Comparison of ENCODE assay signal across 24 cellular contexts in genomic region chrX:267771-268261, GRCh38. TPM values are rescaled to one million over a fixed set of nuclear protein-coding genes. Genes with fewer than 3 reads are reported as not detected.
DNase-seq lines count a peak whose midpoint lies in the region; ATAC-seq, FAIRE-seq and TF ChIP-seq lines count a peak whose summit lies in the region.
"Had no signal": no experiment of that assay in that cellular context is flagged by ENCODE, and none has a peak within 500 bp of the region (broad histone marks: within the 10 kb centered on the region; RNA-seq: fewer than 3 reads in every experiment).

No MANE protein-coding gene starts in this region.

- DNase-seq in stimulated activated naive CD8-positive, alpha-beta T cell treated with anti-CD3 and anti-CD28 coated beads, Interleukin-15, amount 100 ng/mL, for 72 hours, result peak in 1 of 2 donors; percentile 7
- no peak for DNase-seq in stimulated activated naive CD8-positive, alpha-beta T cell treated with anti-CD3 and anti-CD28 coated beads, Interleukin-15, Interleukin-2, amounts not matched to agents 100 U/mL and 50 U/mL, for 24 hours
- DNase-seq in H1 (ENCODE audit: low read depth in 1 of 2, low spot score in 2 of 2) (no peak), neuronal stem cell (ENCODE audit: low spot score) (no peak), aorta (peak; percentile 39 to 55), thyroid gland (no peak), smooth muscle cell (lab: John Stamatoyannopoulos, UW; ENCODE audit: unreplicated experiment) (no peak)
- DNase-seq in stimulated activated naive B cell treated with anti-CD40 and anti-IgM and Interleukin-4, amounts not matched to agents 10 μg/mL and 1 μg/mL and 100 μg/mL, for 72 hours, result no peak
- DNase-seq: amygdala, COR-L47, NCI-H1092, NCI-H2081, NCI-H510A, right cardiac atrium, SHP77, T-helper 1 cell had no signal

- H2BK15ac ChIP-seq in H1 (ENCODE audit: low read length), result 0 out of 2 replicates have a peak overlapping the region, but pooled peaks have one; percentile 46
- peak overlapping the region; percentile 58 for H2BK15ac ChIP-seq in neuronal stem cell (ENCODE audit: low read length)

- no peak for FAIRE-seq in H1 (lab: Jason Lieb, UNC)
- FAIRE-seq: islet of Langerhans had no signal

- H3K9ac ChIP-seq in H1 (replicated peaks in 1 of 4; ENCODE audit: extremely low read depth in 1 of 4, low read depth in 3 of 4, low read length in 3 of 4), result no peak overlapping the region
- H3K9ac ChIP-seq in neuronal stem cell (ENCODE audit: low read depth, low read length, poor library complexity), result no peak overlapping the region
- no peak overlapping the region for H3K9ac ChIP-seq in smooth muscle cell (ENCODE audit: low read depth)
- H3K9ac ChIP-seq: KMS-11 had no signal

- H2BK120ac ChIP-seq in H1 (replicated peaks; ENCODE audit: low read depth, low read length), result no peak overlapping the region
- H2BK120ac ChIP-seq in neuronal stem cell (ENCODE audit: low read depth, low read length), result no peak overlapping the region

- no peaks in the 10 kb centered on the region for H3K4me1 Mint-ChIP-seq in stimulated activated naive CD8-positive, alpha-beta T cell treated with anti-CD3 and anti-CD28 coated beads, Interleukin-15, amount 100 ng/mL, for 72 hours
- no peaks in the 10 kb centered on the region for H3K4me1 Mint-ChIP-seq in stimulated activated naive B cell treated with anti-CD40 and anti-IgM and Interleukin-4, amounts not matched to agents 10 μg/mL and 1 μg/mL and 100 μg/mL, for 72 hours
- H3K4me1 Mint-ChIP-seq: activated T-helper 17 cell treated with anti-CD3 and anti-CD28 coated beads, Interleukin-2, amount 50 U/mL, for 72 hours; central memory CD8-positive, alpha-beta T cell had no signal

- peak overlapping the region in 1 of 2 experiments; percentile 55; a peak in 3 of 4 replicates for H3K4me2 ChIP-seq in H1 (ENCODE audit: insufficient read depth in 1 of 2, low read depth in 2 of 2, low read length in 2 of 2)
- H3K4me2 ChIP-seq in neuronal stem cell (ENCODE audit: insufficient read depth, low read length, poor library complexity, severe bottlenecking), result no peak overlapping the region
- H3K4me2 ChIP-seq in smooth muscle cell, result no peak overlapping the region
- H3K4me2 ChIP-seq: KMS-11 had no signal

- no peak overlapping the region for H2BK20ac ChIP-seq in H1 (ENCODE audit: low read length)

- TF ChIP-seq EP300 in H1 (IDR thresholded peaks at IDR 0.05; ENCODE audit: borderline replicate concordance in 1 of 2, low read depth in 2 of 2, low read length in 2 of 2), result no peak

- H3K4me3 Mint-ChIP-seq in stimulated activated naive CD8-positive, alpha-beta T cell treated with anti-CD3 and anti-CD28 coated beads, Interleukin-15, amount 100 ng/mL, for 72 hours, result no peak overlapping the region
- no peak overlapping the region for H3K4me3 Mint-ChIP-seq in stimulated activated naive B cell treated with anti-CD40 and anti-IgM and Interleukin-4, amounts not matched to agents 10 μg/mL and 1 μg/mL and 100 μg/mL, for 72 hours
- H3K4me3 Mint-ChIP-seq: activated T-helper 17 cell treated with anti-CD3 and anti-CD28 coated beads, Interleukin-2, amount 50 U/mL, for 72 hours; central memory CD8-positive, alpha-beta T cell; mesothelial cell of epicardium had no signal

- peak; percentile 49 for ATAC-seq in stimulated activated naive CD8-positive, alpha-beta T cell treated with anti-CD3 and anti-CD28 coated beads, Interleukin-15, amount 100 ng/mL, for 72 hours
- ATAC-seq in stimulated activated naive CD8-positive, alpha-beta T cell treated with anti-CD3 and anti-CD28 coated beads, Interleukin-15, Interleukin-2, amounts not matched to agents 100 U/mL and 50 U/mL, for 24 hours, result no peak
- no peak for ATAC-seq in aorta (ENCODE audit: low FRiP score)
- ATAC-seq in stimulated activated naive B cell treated with anti-CD40 and anti-IgM and Interleukin-4, amounts not matched to agents 10 μg/mL and 1 μg/mL and 100 μg/mL, for 72 hours (replicated peaks), result no peak
- ATAC-seq: activated T-helper 17 cell treated with anti-CD3 and anti-CD28 coated beads, Interleukin-2, amount 50 U/mL, for 72 hours; heart left ventricle had no signal

- no peak overlapping the region for H3K23ac ChIP-seq in H1 (ENCODE audit: insufficient read length)
- no peak overlapping the region for H3K23ac ChIP-seq in neuronal stem cell (ENCODE audit: low read depth, low read length, poor library complexity)

- 75% methylated on average over 30 of the region's 33 CpGs; no CpG with 5 or more reads in 1 of the 2 experiments for WGBS in H1 (ENCODE audit: extremely low coverage in 1 of 2, insufficient coverage in 1 of 2, insufficient read length in 1 of 2, insufficient replicate concordance in 2 of 2, low coverage in 1 of 2, low lambda C conversion rate in 2 of 2, missing lambda C conversion rate in 1 of 2), 2 experiments
- no CpG with 5 or more reads among the region's 33 CpGs for WGBS in neuronal stem cell (ENCODE audit: extremely low coverage in 2 of 2, insufficient read length in 2 of 2, insufficient replicate concordance in 1 of 2), 2 donors
- 77 to 85% methylated on average over 33 of the region's 33 CpGs for WGBS in aorta, 2 donors
- 94 to 95% methylated on average over 19 to 30 of the region's 33 CpGs for WGBS in thyroid gland, 2 donors
- WGBS in smooth muscle cell (ENCODE audit: low lambda C conversion rate), result 59% methylated on average over 26 of the region's 33 CpGs

- no peak overlapping the region for H4K5ac ChIP-seq in H1 (ENCODE audit: insufficient read length, low read depth, low read length)

- H3F3A ChIP-seq in smooth muscle cell (ENCODE audit: low read depth), result no peaks in the 10 kb centered on the region

- no peak for TF ChIP-seq CTCF in H1 (IDR thresholded peaks at IDR 0.05; ENCODE audit: control extremely low read depth in 1 of 3, insufficient read depth in 1 of 3, low read depth in 1 of 3, low read length in 3 of 3)
- no peak for TF ChIP-seq CTCF in thyroid gland (IDR thresholded peaks at IDR 0.05)
- no peak for TF ChIP-seq CTCF in smooth muscle cell (IDR thresholded peaks at IDR 0.05; ENCODE audit: borderline replicate concordance, insufficient read depth, poor library complexity, severe bottlenecking)

- no peaks in the 10 kb centered on the region for H3K36me3 Mint-ChIP-seq in stimulated activated naive B cell treated with anti-CD40 and anti-IgM and Interleukin-4, amounts not matched to agents 10 μg/mL and 1 μg/mL and 100 μg/mL, for 72 hours
- H3K36me3 Mint-ChIP-seq: mesothelial cell of epicardium had no signal

- H3K27ac ChIP-seq in H1 (ENCODE audit: low read depth, low read length) (no peak overlapping the region), neuronal stem cell (replicated peaks; ENCODE audit: low read length) (no peak overlapping the region), aorta (ENCODE audit: low read depth in 1 of 2, low read length in 2 of 2) (no peak overlapping the region), thyroid gland (no peak overlapping the region), smooth muscle cell (ENCODE audit: low read depth) (no peak overlapping the region)
- H3K27ac ChIP-seq: heart left ventricle, KMS-11, neutrophil had no signal

- H3K4me1 ChIP-seq in H1 (replicated peaks in 1 of 4; ENCODE audit: control insufficient read depth in 3 of 4, insufficient read depth in 4 of 4, low read length in 3 of 4), result peaks cover 0 to 5% (median under 1%) of the 10 kb centered on the region in 4 experiments; a peak in 3 of 7 replicates
- H3K4me1 ChIP-seq in neuronal stem cell (ENCODE audit: control insufficient read depth in 2 of 2, insufficient read depth in 1 of 2, low read depth in 1 of 2, low read length in 2 of 2), result no peaks in the 10 kb centered on the region
- no peaks in the 10 kb centered on the region for H3K4me1 ChIP-seq in aorta (ENCODE audit: control insufficient read depth in 1 of 2, insufficient read depth in 2 of 2, low read length in 2 of 2)
- no peaks in the 10 kb centered on the region for H3K4me1 ChIP-seq in thyroid gland
- H3K4me1 ChIP-seq in smooth muscle cell (ENCODE audit: low read depth), result no peaks in the 10 kb centered on the region
- H3K4me1 ChIP-seq: HAP-1, heart left ventricle had no signal

- no peaks in the 10 kb centered on the region for H3K9me3 ChIP-seq in H1 (ENCODE audit: insufficient read depth in 2 of 2, low read depth in 1 of 2, low read length in 1 of 2)
- H3K9me3 ChIP-seq in neuronal stem cell (replicated peaks in 1 of 2; ENCODE audit: control insufficient read depth in 2 of 2, insufficient read depth in 1 of 2, low read depth in 1 of 2, low read length in 2 of 2), result no peaks in the 10 kb centered on the region
- no peaks in the 10 kb centered on the region for H3K9me3 ChIP-seq in aorta (ENCODE audit: control insufficient read depth, low read length)
- H3K9me3 ChIP-seq in thyroid gland, result no peaks in the 10 kb centered on the region
- no peaks in the 10 kb centered on the region for H3K9me3 ChIP-seq in smooth muscle cell (replicated peaks; ENCODE audit: low read depth)
- H3K9me3 ChIP-seq: HAP-1, heart left ventricle, neutrophil had no signal

- H4K8ac ChIP-seq in H1 (ENCODE audit: extremely low read depth, insufficient read depth, low read length) (no peak overlapping the region), neuronal stem cell (ENCODE audit: low read depth, low read length) (no peak overlapping the region)

- H4K91ac ChIP-seq in H1 (replicated peaks; ENCODE audit: insufficient read length, low read length), result no peak overlapping the region
- H4K91ac ChIP-seq in neuronal stem cell (ENCODE audit: low read depth, low read length, poor library complexity), result no peak overlapping the region

- no peaks in the 10 kb centered on the region for H4K20me1 ChIP-seq in H1 (replicated peaks in 1 of 2; ENCODE audit: control insufficient read depth in 1 of 2, insufficient read depth in 2 of 2, low read length in 2 of 2)
- H4K20me1 ChIP-seq in smooth muscle cell (ENCODE audit: low read depth), result no peaks in the 10 kb centered on the region

- TF ChIP-seq POLR2A in H1 (IDR thresholded peaks at IDR 0.05; ENCODE audit: control extremely low read depth in 1 of 2, low read depth in 2 of 2, low read length in 2 of 2) (no peak), thyroid gland (IDR thresholded peaks at IDR 0.05) (no peak)

- H2AK5ac ChIP-seq in H1 (ENCODE audit: low read depth, low read length), result no peak overlapping the region
- peak overlapping the region; percentile 37 for H2AK5ac ChIP-seq in neuronal stem cell (ENCODE audit: low read depth, low read length)

- no peaks in the 10 kb centered on the region for H3K9me3 Mint-ChIP-seq in stimulated activated naive CD8-positive, alpha-beta T cell treated with anti-CD3 and anti-CD28 coated beads, Interleukin-15, amount 100 ng/mL, for 72 hours
- H3K9me3 Mint-ChIP-seq in stimulated activated naive B cell treated with anti-CD40 and anti-IgM and Interleukin-4, amounts not matched to agents 10 μg/mL and 1 μg/mL and 100 μg/mL, for 72 hours, result no peaks in the 10 kb centered on the region
- H3K9me3 Mint-ChIP-seq: activated T-helper 17 cell treated with anti-CD3 and anti-CD28 coated beads, Interleukin-2, amount 50 U/mL, for 72 hours; central memory CD8-positive, alpha-beta T cell; mesothelial cell of epicardium had no signal

- H3K79me2 ChIP-seq in H1 (ENCODE audit: control insufficient read depth in 1 of 2, insufficient read depth in 2 of 2, low read length in 2 of 2), result no peaks in the 10 kb centered on the region
- no peaks in the 10 kb centered on the region for H3K79me2 ChIP-seq in smooth muscle cell (ENCODE audit: low read depth)

- H3K23me2 ChIP-seq in H1 (ENCODE audit: low read depth, low read length), result no peaks in the 10 kb centered on the region; the same call in 1 of the 2 replicates

- H3K4ac ChIP-seq in H1 (replicated peaks; ENCODE audit: insufficient read length, low read depth, low read length), result peak overlapping the region; percentile 23
- no peak overlapping the region for H3K4ac ChIP-seq in neuronal stem cell (ENCODE audit: low read length)

- H3K27me3 Mint-ChIP-seq in stimulated activated naive CD8-positive, alpha-beta T cell treated with anti-CD3 and anti-CD28 coated beads, Interleukin-15, amount 100 ng/mL, for 72 hours, result no peaks in the 10 kb centered on the region
- H3K27me3 Mint-ChIP-seq in stimulated activated naive B cell treated with anti-CD40 and anti-IgM and Interleukin-4, amounts not matched to agents 10 μg/mL and 1 μg/mL and 100 μg/mL, for 72 hours, result no peaks in the 10 kb centered on the region
- H3K27me3 Mint-ChIP-seq: activated T-helper 17 cell treated with anti-CD3 and anti-CD28 coated beads, Interleukin-2, amount 50 U/mL, for 72 hours; central memory CD8-positive, alpha-beta T cell had no signal

- H3K14ac ChIP-seq in H1 (ENCODE audit: insufficient read length) (no peak overlapping the region), neuronal stem cell (ENCODE audit: low read length) (no peak overlapping the region)

- intact Hi-C loops in aorta (cut with DNase I) (no loop called here), thyroid gland (cut with DNase I) (no loop called here)

- no peak overlapping the region for H2AFZ ChIP-seq in H1 (ENCODE audit: low read length)
- no peak overlapping the region for H2AFZ ChIP-seq in neuronal stem cell (ENCODE audit: low read length)
- no peak overlapping the region for H2AFZ ChIP-seq in smooth muscle cell (ENCODE audit: low read depth)

- POLR2A ChIA-PET in H1 (lab: Charles Lee; ENCODE audit: partially characterized antibody), result no interaction called here

- H3K56ac ChIP-seq in H1 (replicated peaks; ENCODE audit: insufficient read length, low read depth, low read length), result no peak overlapping the region

- peak overlapping the region; percentile 39; the same call in 1 of the 2 replicates for H2BK12ac ChIP-seq in H1 (ENCODE audit: low read depth, low read length)
- no peak overlapping the region for H2BK12ac ChIP-seq in neuronal stem cell (ENCODE audit: low read length)

- H3K4me3 ChIP-seq in H1 (ENCODE audit: extremely low read depth in 1 of 4, insufficient read depth in 2 of 4, low read depth in 3 of 4, low read length in 4 of 4) (peak overlapping the region in 1 of 4 experiments; percentile 39; a peak in 3 of 8 replicates), neuronal stem cell (ENCODE audit: low read length in 2 of 2) (no peak overlapping the region), aorta (ENCODE audit: low read length in 2 of 2) (no peak overlapping the region), thyroid gland (replicated peaks in 1 of 3) (no peak overlapping the region), smooth muscle cell (no peak overlapping the region)
- H3K4me3 ChIP-seq: HAP-1, heart left ventricle had no signal

- H3K36me3 ChIP-seq in H1 (ENCODE audit: control insufficient read depth in 2 of 4, insufficient read depth in 4 of 4, low read length in 3 of 4) (no peaks in the 10 kb centered on the region), neuronal stem cell (replicated peaks in 1 of 2; ENCODE audit: control insufficient read depth in 2 of 2, insufficient read depth in 2 of 2, low read length in 2 of 2) (no peaks in the 10 kb centered on the region), aorta (ENCODE audit: control insufficient read depth in 1 of 2, insufficient read depth in 2 of 2, low read length in 1 of 2) (no peaks in the 10 kb centered on the region), thyroid gland (no peaks in the 10 kb centered on the region), smooth muscle cell (ENCODE audit: low read depth) (no peaks in the 10 kb centered on the region)
- H3K36me3 ChIP-seq: HAP-1, heart left ventricle, neutrophil had no signal

- no peaks in the 10 kb centered on the region for H3K27me3 ChIP-seq in H1 (replicated peaks in 1 of 4; ENCODE audit: control insufficient read depth in 3 of 4, extremely low read depth in 1 of 4, insufficient read depth in 3 of 4, low read length in 3 of 4)
- H3K27me3 ChIP-seq in neuronal stem cell (ENCODE audit: control insufficient read depth in 3 of 3, insufficient read depth in 3 of 3, low read depth in 1 of 3, low read length in 3 of 3), result no peaks in the 10 kb centered on the region
- H3K27me3 ChIP-seq in aorta (ENCODE audit: control insufficient read depth in 1 of 2, insufficient read depth in 2 of 2, low read length in 1 of 2), result no peaks in the 10 kb centered on the region
- H3K27me3 ChIP-seq in thyroid gland, result no peaks in the 10 kb centered on the region
- H3K27me3 ChIP-seq in smooth muscle cell (ENCODE audit: low read depth), result no peaks in the 10 kb centered on the region
- H3K27me3 ChIP-seq: heart left ventricle, neutrophil had no signal

- H3K27ac Mint-ChIP-seq in stimulated activated naive CD8-positive, alpha-beta T cell treated with anti-CD3 and anti-CD28 coated beads, Interleukin-15, amount 100 ng/mL, for 72 hours, result no peak overlapping the region
- no peak overlapping the region for H3K27ac Mint-ChIP-seq in stimulated activated naive B cell treated with anti-CD40 and anti-IgM and Interleukin-4, amounts not matched to agents 10 μg/mL and 1 μg/mL and 100 μg/mL, for 72 hours
- H3K27ac Mint-ChIP-seq: activated T-helper 17 cell treated with anti-CD3 and anti-CD28 coated beads, Interleukin-2, amount 50 U/mL, for 72 hours; mesothelial cell of epicardium had no signal

- H2BK5ac ChIP-seq in H1 (ENCODE audit: low read depth, low read length) (peak overlapping the region; percentile 35; the same call in 1 of the 2 replicates), neuronal stem cell (ENCODE audit: low read length) (no peak overlapping the region)

- CTCF ChIA-PET in H1 (lab: Charles Lee; ENCODE audit: partially characterized antibody), result no interaction called here

- H3K18ac ChIP-seq in H1 (ENCODE audit: extremely low read depth, low read length) (no peak overlapping the region; the same call in 1 of the 2 replicates), neuronal stem cell (ENCODE audit: low read length) (no peak overlapping the region)

- H3K79me1 ChIP-seq in H1 (ENCODE audit: low read depth, low read length), result no peaks in the 10 kb centered on the region
- H3K79me1 ChIP-seq in neuronal stem cell (ENCODE audit: low read depth, low read length), result no peaks in the 10 kb centered on the region

- TF ChIP-seq RAD21 in H1 (IDR thresholded peaks at IDR 0.05 in 1 of 2, conservative IDR thresholded peaks at IDR 0.05 in 1 of 2; ENCODE audit: low read depth in 2 of 2, low read length in 2 of 2), result no peak

RNA-seq across cellular contexts. Expression of gene PLCXD1, which starts 13.4 kb away (rescaled TPM):
- total RNA-seq in H1 (2021; fragmentation: NEBNext Ultra II Directional; extraction: Animal tissue kit (Norgen Biotek cat#: 25700)), result 124 and 128 TPM in 2 replicates
- polyA plus RNA-seq in H1 (2011; rRNA removed) (93.6 and 134 TPM in 2 replicates), aorta (10 to 100 TPM in 1 of 2 donors, 1 to 10 TPM in 1; 1.3 to 16.3 TPM), smooth muscle cell (13.2 and 14.0 TPM in 2 replicates)
- 112 TPM for polyA plus RNA-seq in H1 (2011; cell fraction: cytosol; rRNA removed)
- 188 TPM for polyA plus RNA-seq in H1 (2011; cell fraction: nucleus; rRNA removed)
- polyA plus RNA-seq in H1 (2012, experiment 1 of 2), result 100 to 153 TPM (median 126 TPM) in 4 replicates
- 109 TPM for polyA plus RNA-seq in H1 (2012, experiment 2 of 2)
- polyA plus RNA-seq in H1 (2013, experiment 1 of 2), result 53.1 TPM
- 49.5 TPM for polyA plus RNA-seq in H1 (2013, experiment 2 of 2)
- polyA minus RNA-seq in H1 (2011; rRNA and poly(A)+ RNA removed), result 95.0 and 156 TPM in 2 replicates
- 121 TPM for polyA minus RNA-seq in H1 (2011; cell fraction: cytosol; rRNA and poly(A)+ RNA removed)
- 94.0 TPM for polyA minus RNA-seq in H1 (2011; cell fraction: nucleus; rRNA and poly(A)+ RNA removed)
- polyA plus RNA-seq in neuronal stem cell (2013, experiment 1 of 2), result 32.6 TPM
- polyA plus RNA-seq in neuronal stem cell (2013, experiment 2 of 2), result 33.7 TPM
- total RNA-seq in aorta (1 to 10 TPM; 3.7 to 9.7 TPM), thyroid gland (1 to 10 TPM; 3.7 to 7.9 (median 6.3) TPM), smooth muscle cell (6.2 and 7.0 TPM in 2 replicates)

RNA-seq across cellular contexts. Expression of gene GTPBP6, which starts 50.8 kb away (rescaled TPM):
- 55.4 and 57.1 TPM in 2 replicates for total RNA-seq in H1 (2021; fragmentation: NEBNext Ultra II Directional; extraction: Animal tissue kit (Norgen Biotek cat#: 25700))
- 33.9 and 59.0 TPM in 2 replicates for polyA plus RNA-seq in H1 (2011; rRNA removed)
- polyA plus RNA-seq in H1 (2011; cell fraction: cytosol; rRNA removed), result 56.3 TPM
- 61.5 TPM for polyA plus RNA-seq in H1 (2011; cell fraction: nucleus; rRNA removed)
- 26.6 to 55.2 TPM (median 54.8 TPM) in 4 replicates for polyA plus RNA-seq in H1 (2012, experiment 1 of 2)
- polyA plus RNA-seq in H1 (2012, experiment 2 of 2), result 40.7 TPM
- 35.4 TPM for polyA plus RNA-seq in H1 (2013, experiment 1 of 2)
- 32.3 TPM for polyA plus RNA-seq in H1 (2013, experiment 2 of 2)
- 17.9 and 18.5 TPM in 2 replicates for polyA minus RNA-seq in H1 (2011; rRNA and poly(A)+ RNA removed)
- 23.8 TPM for polyA minus RNA-seq in H1 (2011; cell fraction: cytosol; rRNA and poly(A)+ RNA removed)
- polyA minus RNA-seq in H1 (2011; cell fraction: nucleus; rRNA and poly(A)+ RNA removed), result 18.8 TPM
- polyA plus RNA-seq in neuronal stem cell (2013, experiment 1 of 2), result 42.2 TPM
- 42.0 TPM for polyA plus RNA-seq in neuronal stem cell (2013, experiment 2 of 2)
- total RNA-seq in aorta, result 10 to 100 TPM; 34.7 to 44.7 TPM
- 10 to 100 TPM; 38.8 to 62.6 TPM for polyA plus RNA-seq in aorta
- 10 to 100 TPM; 39.9 to 54.9 (median 47.9) TPM for total RNA-seq in thyroid gland
- 25.3 TPM in 2 replicates for total RNA-seq in smooth muscle cell
- polyA plus RNA-seq in smooth muscle cell, result 45.7 and 59.5 TPM in 2 replicates

Comparison
In these comparisons a context has a peak if more than half of its experiments do, and no peak if none do; other contexts are left out.
1. DNase-seq: peak in aorta (2 of 2); none in stimulated activated naive CD8-positive, alpha-beta T cell treated with anti-CD3 and anti-CD28 coated beads, Interleukin-15, Interleukin-2, amounts not matched to agents 100 U/mL and 50 U/mL, for 24 hours (single experiment), H1 (0 of 2), neuronal stem cell (single experiment), stimulated activated naive B cell treated with anti-CD40 and anti-IgM and Interleukin-4, amounts not matched to agents 10 μg/mL and 1 μg/mL and 100 μg/mL, for 72 hours (single experiment), thyroid gland (0 of 2) and smooth muscle cell (single experiment).
2. RNA of gene PLCXD1, which starts 13.4 kb away (total RNA-seq): 124 to 128 TPM in H1; 3.7 to 9.7 TPM in aorta, 6.2 to 7.0 TPM in smooth muscle cell and 3.7 to 7.9 TPM in thyroid gland; every median in the first group is over 10 times any median in the second.